In genomic region chr1:33126411-33127000, GRCh38 we compare ENCODE assay signal across 1 cellular context.
TF ChIP-seq lines count a peak whose summit lies in the region.

No MANE protein-coding gene starts in this region.

TF ChIP-seq in WTC11, 78 proteins besides CTCF, POLR2A, EP300 and RAD21 (continued from another document):
- TF ChIP-seq AFF4 (CRISPR knock-in tag; IDR thresholded peaks at IDR 0.05; ENCODE audit: borderline replicate concordance) (no peak), PREB (CRISPR knock-in tag; IDR thresholded peaks at IDR 0.05; ENCODE audit: borderline replicate concordance) (no peak), USF2 (CRISPR knock-in tag; IDR thresholded peaks at IDR 0.05) (no peak), FOXP4 (CRISPR knock-in tag; IDR thresholded peaks at IDR 0.05) (no peak), ZNF512 (CRISPR knock-in tag; IDR thresholded peaks at IDR 0.05; ENCODE audit: borderline replicate concordance) (no peak), ZBTB43 (CRISPR knock-in tag; IDR thresholded peaks at IDR 0.05) (no peak), SMAD3 (CRISPR knock-in tag; IDR thresholded peaks at IDR 0.05; ENCODE audit: borderline replicate concordance) (no peak), TCF7 (CRISPR knock-in tag; IDR thresholded peaks at IDR 0.05; ENCODE audit: low read depth) (no peak), TEAD4 (CRISPR knock-in tag; IDR thresholded peaks at IDR 0.05) (no peak), EMX1 (CRISPR knock-in tag; IDR thresholded peaks at IDR 0.05) (no peak), MYBL2 (CRISPR knock-in tag; IDR thresholded peaks at IDR 0.05) (no peak), TP53 (CRISPR knock-in tag; IDR thresholded peaks at IDR 0.05) (no peak), ATF1 (CRISPR knock-in tag; IDR thresholded peaks at IDR 0.05) (no peak), ZNF121 (CRISPR knock-in tag; IDR thresholded peaks at IDR 0.05) (no peak)
TF ChIP-seq in WTC11: peak in this region for 0.
